In genomic region chr11:131682373-131683015, GRCh38 we compare ENCODE assay signal across 23 cellular contexts.
"Had no signal": no experiment of that assay in that cellular context is flagged by ENCODE, and none has a peak within 500 bp of the region (broad histone marks: within the 10 kb centered on the region; RNA-seq: fewer than 3 reads in every experiment).

No MANE protein-coding gene starts in this region.

- DNase-seq: activated CD4-positive, alpha-beta memory T cell treated with anti-CD3 and anti-CD28 coated beads for 36 hours; activated CD4-positive, alpha-beta T cell treated with anti-CD3 and anti-CD28 coated beads, Interleukin-2, amount 10 ng/mL, durations not matched to agents 7 days and 5 days; activated CD4-positive, CD25-positive, alpha-beta regulatory T cell; activated CD8-positive, alpha-beta memory T cell treated with anti-CD3 and anti-CD28 coated beads, Interleukin-2, amount 50 U/mL, for 4 hours; activated effector memory CD4-positive, alpha-beta T cell treated with Interleukin-2 at 50 U/mL for 16 hours; activated naive CD4-positive, alpha-beta T cell; aorta; Kasumi-1; NCI-H1048; NCI-H1417; NCI-H1694 treated with DMSO at 0.1 percent for 48 hours; NCI-H2029 treated with DMSO at 0.1 percent for 48 hours; NCI-H345; NCI-H510A; NCI-H526 treated with DMSO at 0.1 percent for 48 hours; NK-92 treated with Interleukin-12 subunit alpha and Interleukin-12 subunit beta, amount 100 ng/mL, for 24 hours; OCI-M1; RPMI8226; T-cell; T-helper 2 cell; T1000 had no signal

- ATAC-seq: Panc1, Right ventricle myocardium inferior, T-cell had no signal
